In the genomic region with DNA sequence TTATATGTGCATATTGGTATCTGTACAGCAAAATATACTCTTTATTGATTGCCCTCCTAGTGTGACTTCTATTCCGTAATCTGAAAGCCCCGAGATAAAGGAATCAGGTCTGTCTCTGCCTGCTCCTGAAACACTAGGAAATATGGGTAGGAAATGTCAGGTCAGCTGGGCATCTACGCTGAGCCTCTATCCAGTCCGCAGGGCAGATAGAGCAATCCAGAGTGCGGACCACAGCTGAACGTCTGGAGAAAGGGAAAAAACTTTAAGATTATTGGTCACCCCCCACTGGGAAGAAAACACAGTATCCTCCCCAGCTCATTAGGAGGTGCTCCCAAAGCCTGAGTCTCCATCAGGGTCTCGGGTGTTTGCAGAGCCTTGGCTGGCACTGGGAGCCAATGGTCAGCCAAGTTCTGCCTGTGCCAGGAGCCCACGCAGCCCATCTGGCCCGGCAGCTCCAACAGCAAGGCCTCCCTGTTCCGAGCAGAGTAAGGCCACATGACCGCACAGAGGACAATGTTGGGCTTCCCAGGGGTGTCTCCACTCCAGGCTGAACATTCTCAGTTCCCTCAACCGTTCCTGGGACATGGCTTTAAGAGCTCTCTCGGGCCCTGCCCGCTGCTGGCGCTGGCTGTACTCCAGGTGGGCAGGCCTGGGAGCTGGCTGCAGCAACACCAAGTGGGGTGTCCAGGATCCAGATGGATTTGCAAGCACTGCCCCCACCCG, we compare ENCODE assay signal across 9 cellular contexts. TPM values are rescaled to one million over a fixed set of nuclear protein-coding genes. Genes with fewer than 3 reads are reported as not detected.
DNase-seq lines count a peak whose midpoint lies in the region; ATAC-seq, FAIRE-seq and TF ChIP-seq lines count a peak whose summit lies in the region.
"Had no signal": no experiment of that assay in that cellular context is flagged by ENCODE, and none has a peak within 500 bp of the region (broad histone marks: within the 10 kb centered on the region; RNA-seq: fewer than 3 reads in every experiment).

No MANE protein-coding gene starts in this region.

- H3K36me3 Mint-ChIP-seq in HFFc6 (ENCODE audit: low read depth), result peaks cover 25% of the 10 kb centered on the region

- H3K4me3 Mint-ChIP-seq in HFFc6, result peak overlapping the region; percentile 97
- H3K4me3 Mint-ChIP-seq: T-helper 1 cell treated with Interleukin-12 subunit alpha and Interleukin-12 subunit beta and Interleukin-4 antibody, amounts not matched to agents 30 μg/mL and 1 μg/mL, for 36 hours had no signal

- H3K36me3 ChIP-seq in spleen, result peaks cover 0 to 6% (median 0%) of the 10 kb centered on the region in 6 donors

- H3K27me3 ChIP-seq in layer of hippocampus (ENCODE audit: control insufficient read depth, insufficient read depth, low read length) (no peaks in the 10 kb centered on the region), spleen (replicated peaks in 1 of 7) (peaks cover 0 to 82% (median 5%) of the 10 kb centered on the region in 7 donors)

- no peak for FAIRE-seq in D721Med (lab: Jason Lieb, UNC)

- H3K4me3 ChIP-seq in coronary artery (peak overlapping the region; percentile 47), spleen (peak overlapping the region in 1 of 8 donors; percentile 56), lower leg skin (ENCODE audit: low read depth, poor library complexity, severe bottlenecking) (no peak overlapping the region)

- H3K27me3 Mint-ChIP-seq in HFFc6 (ENCODE audit: insufficient read depth), result peaks cover 2% of the 10 kb centered on the region; the same call in 1 of the 2 replicates

- no peak for ATAC-seq in GM21381 (IDR thresholded peaks at IDR 0.05; ENCODE audit: unreplicated experiment)

- H3K27ac ChIP-seq in coronary artery (peak overlapping the region; percentile 61 to 72), layer of hippocampus (ENCODE audit: low read depth, low read length) (peak overlapping the region; percentile 82), spleen (peak overlapping the region in 5 of 8 donors; percentile 19 to 55 (median 48))

- DNase-seq in HFFc6 (no peak), coronary artery (ENCODE audit: low spot score) (no peak), spleen (no peak), lower leg skin (ENCODE audit: low spot score in 2 of 2) (no peak), D721Med (ENCODE audit: insufficient read length, low spot score) (no peak)
- no peak for DNase-seq in activated T-cell treated with anti-CD3 and anti-CD28 coated beads, Interleukin-2, amount 50 U/mL, for 48 hours

- no peaks in the 10 kb centered on the region for H3K9me3 Mint-ChIP-seq in HFFc6
- H3K9me3 Mint-ChIP-seq: T-helper 1 cell treated with Interleukin-12 subunit alpha and Interleukin-12 subunit beta and Interleukin-4 antibody, amounts not matched to agents 30 μg/mL and 1 μg/mL, for 36 hours had no signal

- H3K27ac Mint-ChIP-seq in HFFc6, result peak overlapping the region; percentile 88
- H3K27ac Mint-ChIP-seq: T-helper 1 cell treated with Interleukin-12 subunit alpha and Interleukin-12 subunit beta and Interleukin-4 antibody, amounts not matched to agents 30 μg/mL and 1 μg/mL, for 36 hours had no signal

- H3K9me3 ChIP-seq in spleen, result no peaks in the 10 kb centered on the region

- peaks cover 30 to 100% (median 84%) of the 10 kb centered on the region in 6 donors for H3K4me1 ChIP-seq in spleen

- WGBS in spleen, 5 donors, result 63 to 77% (median 66%) methylated on average over 10 to 16 of the region's 16 CpGs
- 62 to 63% methylated on average over 14 to 16 of the region's 16 CpGs for WGBS in lower leg skin, 2 donors

- H3K4me1 Mint-ChIP-seq in HFFc6 (ENCODE audit: low read depth), result peaks cover 90% of the 10 kb centered on the region

- TF ChIP-seq CTCF in HFFc6 (IDR thresholded peaks at IDR 0.05), result no peak
- TF ChIP-seq CTCF in coronary artery (IDR thresholded peaks at IDR 0.05), result no peak
- TF ChIP-seq CTCF in spleen (IDR thresholded peaks at IDR 0.05 in 8 of 11, conservative IDR thresholded peaks at IDR 0.05 in 3 of 11), result no peak
- TF ChIP-seq CTCF in lower leg skin (IDR thresholded peaks at IDR 0.05), result no peak
- TF ChIP-seq CTCF in D721Med (IDR thresholded peaks at IDR 0.05; ENCODE audit: insufficient read depth, missing control alignments), result no peak

- intact Hi-C loops in spleen (cut with DNase I; ENCODE audit: low total_unique reads) (loop anchor here (10.0 kb wide), 1 partner anchor 108 kb away; no protein-coding TSS in a partner anchor), lower leg skin (cut with DNase I; ENCODE audit: low total_unique reads) (no loop called here)

- no peak for TF ChIP-seq POLR2A in spleen (IDR thresholded peaks at IDR 0.05)
- TF ChIP-seq POLR2A in lower leg skin (IDR thresholded peaks at IDR 0.05), result no peak

RNA-seq across cellular contexts. Expression of gene CTBP2, which starts 7.6 kb away (rescaled TPM):
- total RNA-seq in HFFc6 (2021; fragmentation: NEBNext Ultra II Directional; extraction: Animal tissue kit (Norgen Biotek cat#: 25700)), result 10 to 100 TPM; 70.6 to 86.9 (median 78.8) TPM
- total RNA-seq in spleen, result 10 to 100 TPM; 32.2 to 74.4 (median 52.0) TPM
- 10 to 100 TPM in 1 of 3 donors, 1 to 10 TPM in 2; 6.7 to 19.2 (median 7.0) TPM for polyA plus RNA-seq in spleen
- 10 to 100 TPM; 30.3 to 39.5 (median 32.2) TPM for total RNA-seq in lower leg skin
